ENCODE assay signal across 8 cellular contexts in genomic region chr1:44594871-44595735, GRCh38.
DNase-seq lines count a peak whose midpoint lies in the region; ATAC-seq and TF ChIP-seq lines count a peak whose summit lies in the region.

No MANE protein-coding gene starts in this region.

- no peaks in the 10 kb centered on the region for H3K9me3 Mint-ChIP-seq in MCF 10A (ENCODE audit: unreplicated experiment)

- H3K27me3 ChIP-seq in BJ (ENCODE audit: control insufficient read depth, insufficient read depth, low read length) = peaks cover 13% of the 10 kb centered on the region
- peaks cover 11% of the 10 kb centered on the region for H3K27me3 ChIP-seq in kidney epithelial cell (ENCODE audit: control insufficient read depth, insufficient read depth, low read length)

- no peaks in the 10 kb centered on the region for H3K36me3 ChIP-seq in BJ (ENCODE audit: control insufficient read depth, insufficient read depth, low read length)
- no peaks in the 10 kb centered on the region for H3K36me3 ChIP-seq in kidney epithelial cell (ENCODE audit: control insufficient read depth, insufficient read depth, low read length)

- no peak overlapping the region for H3K4me3 ChIP-seq in BJ (ENCODE audit: low read depth, low read length)
- H3K4me3 ChIP-seq in WI38 (ENCODE audit: low read depth, low read length) = no peak overlapping the region
- H3K4me3 ChIP-seq in kidney epithelial cell (ENCODE audit: low read depth, low read length) = no peak overlapping the region

- POLR2A ChIA-PET in BJ (lab: Charles Lee) (no interaction called here), MCF 10A (lab: Yijun Ruan, JAX) (interaction anchor here (0.7 to 3.6 kb wide), 6 partner anchors 9 to 382 kb away, joined by 3 to 14 read pairs (median 6); partner anchors contain the start of gene DMAP1)

- peak overlapping the region; percentile 63 for H3K27ac Mint-ChIP-seq in MCF 10A (ENCODE audit: low read depth, unreplicated experiment)

- peaks cover 19% of the 10 kb centered on the region for H3K4me1 Mint-ChIP-seq in MCF 10A (ENCODE audit: insufficient read depth, unreplicated experiment)

- no TSS peak for BruUV-seq in MCF 10A (replicated peaks; lab: Mats Ljungman, UMichigan)

- intact Hi-C loops in MCF 10A (cut with micrococcal nuclease) = loop anchor here (1.0 kb wide), 3 partner anchors 190 to 378 kb away; partner anchors contain the start of gene RNF220

- ATAC-seq in GM21367 (IDR thresholded peaks at IDR 0.05; ENCODE audit: unreplicated experiment) = no peak

- no peak overlapping the region for H3K4me3 Mint-ChIP-seq in MCF 10A (ENCODE audit: unreplicated experiment)

- TF ChIP-seq CTCF in BJ (IDR thresholded peaks at IDR 0.05; ENCODE audit: insufficient read depth, low read depth, low read length) (peak; percentile 98), GM20000 (IDR thresholded peaks at IDR 0.05; ENCODE audit: extremely low read depth, missing control alignments) (peak; percentile 99), WI38 (IDR thresholded peaks at IDR 0.05; ENCODE audit: low read depth, low read length) (peak; percentile 96), MCF 10A (IDR thresholded peaks at IDR 0.05; ENCODE audit: unreplicated experiment) (peak; percentile 99), kidney epithelial cell (IDR thresholded peaks at IDR 0.05; ENCODE audit: insufficient read depth, low read length, poor library complexity, severe bottlenecking) (peak; percentile 98)

- H3K36me3 Mint-ChIP-seq in MCF 10A (ENCODE audit: insufficient read depth, unreplicated experiment) = peaks cover 6% of the 10 kb centered on the region

- no peaks in the 10 kb centered on the region for H3K27me3 Mint-ChIP-seq in MCF 10A (ENCODE audit: insufficient read depth, unreplicated experiment)

- CTCF ChIA-PET in BJ (lab: Yijun Ruan, JAX) (interaction anchor here (0.5 to 6.9 kb wide), 62 partner anchors 10 to 589 kb away, joined by 3 to 124 read pairs (median 4); partner anchors contain the start of gene DMAP1), MCF 10A (lab: Yijun Ruan, JAX) (interaction anchor here (0.5 to 5.9 kb wide), 80 partner anchors 9 to 562 kb away, joined by 3 to 113 read pairs (median 4); partner anchors contain the start of genes DMAP1 and ERI3)

- DNase-seq in BJ (ENCODE audit: low read depth) (no peak), GM20000 (ENCODE audit: low spot score) (peak; percentile 89), NCI-H146 (lab: John Stamatoyannopoulos, UW) (peak; percentile 65), MCF 10A (ENCODE audit: unreplicated experiment) (peak; percentile 72), kidney epithelial cell (ENCODE audit: low read depth) (no peak)
- peak; percentile 70 to 79 for DNase-seq in stimulated activated CD4-positive, alpha-beta T cell treated with anti-CD3 and anti-CD28 coated beads, Interleukin-1b, Interleukin-23, amount 100 ng/mL, for 4 hours (ENCODE audit: low read depth in 2 of 2)

Comparison
In these comparisons a context has a peak if more than half of its experiments do, and no peak if none do; other contexts are left out.
1. DNase-seq: peak in GM20000 (single experiment), NCI-H146 (single experiment), MCF 10A (single experiment) and stimulated activated CD4-positive, alpha-beta T cell treated with anti-CD3 and anti-CD28 coated beads, Interleukin-1b, Interleukin-23, amount 100 ng/mL, for 4 hours (2 of 2); none in BJ (single experiment) and kidney epithelial cell (single experiment).
2. Peak in every context shown above with its lines, with median percentiles within 50 percentile points of each other: CTCF ChIP-seq.